8 cellular contexts compared by ENCODE assay signal in the genomic region with DNA sequence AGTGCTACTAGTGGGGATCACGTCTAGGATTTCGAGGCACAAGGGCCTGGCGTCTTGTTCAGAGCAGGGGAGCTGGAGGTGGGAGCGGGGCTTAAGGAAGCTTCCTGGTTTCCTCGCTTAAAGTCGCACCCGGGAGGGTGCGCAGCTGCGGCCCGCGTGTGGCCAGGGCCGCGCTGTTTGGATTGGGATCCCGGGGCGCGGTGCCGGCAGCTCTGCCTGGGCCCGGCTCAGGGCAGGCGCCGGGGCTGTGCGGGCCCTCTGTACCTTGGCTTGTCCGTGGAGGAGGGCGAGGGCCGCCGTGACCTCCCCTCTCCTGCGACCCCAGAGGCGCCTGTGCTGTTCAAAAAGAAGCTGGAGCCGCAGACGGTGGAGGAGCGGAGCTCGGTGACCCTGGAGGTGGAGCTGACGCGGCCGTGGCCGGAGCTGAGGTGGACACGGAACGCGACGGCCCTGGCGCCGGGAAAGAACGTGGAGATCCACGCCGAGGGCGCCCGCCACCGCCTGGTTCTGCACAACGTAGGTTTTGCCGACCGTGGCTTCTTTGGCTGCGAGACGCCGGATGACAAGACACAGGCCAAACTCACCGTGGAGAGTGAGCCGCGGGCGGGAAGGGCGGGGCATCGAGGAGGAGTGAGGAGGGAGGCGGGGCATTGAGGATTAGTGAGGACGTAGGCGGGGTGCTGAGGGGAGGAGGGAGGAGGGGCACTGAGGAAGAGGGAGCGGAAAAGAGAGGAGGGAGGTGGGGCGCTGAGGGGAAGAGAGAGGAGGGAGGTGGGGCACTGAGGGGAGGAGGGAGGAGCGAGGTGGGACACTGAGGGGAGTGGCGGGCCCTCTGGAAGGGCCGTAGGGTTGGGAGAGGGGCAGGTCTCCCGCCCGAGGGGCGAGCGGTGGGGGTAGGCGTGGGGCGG.
A peak's percentile ranks its signal among the peaks of the same experiment; 100 is the strongest.
DNase-seq lines count a peak whose midpoint lies in the region; ATAC-seq and TF ChIP-seq lines count a peak whose summit lies in the region.

No MANE protein-coding gene starts in this region.

- H3K27me3 ChIP-seq in DOHH2 (ENCODE audit: control insufficient read depth, low read length) = peaks cover 6% of the 10 kb centered on the region

- no peaks in the 10 kb centered on the region for H3K36me3 ChIP-seq in DOHH2 (ENCODE audit: control insufficient read depth, low read length)

- peak overlapping the region; percentile 74 for H3K4me2 ChIP-seq in DOHH2 (ENCODE audit: low read length)

- TF ChIP-seq CTCF in DOHH2 (IDR thresholded peaks at IDR 0.05; ENCODE audit: low read depth, low read length, poor library complexity, severe bottlenecking) = no peak

- H4K20me1 ChIP-seq in DOHH2 (ENCODE audit: control insufficient read depth, insufficient read depth, low read depth, low read length) = no peaks in the 10 kb centered on the region

- H3K9me2 ChIP-seq in DOHH2 (replicated peaks; ENCODE audit: control insufficient read depth, low read length) = no peaks in the 10 kb centered on the region

- H3K79me2 ChIP-seq in DOHH2 (ENCODE audit: control insufficient read depth, low read length) = no peaks in the 10 kb centered on the region

- no peak overlapping the region for H3K27ac ChIP-seq in DOHH2 (ENCODE audit: low read depth, low read length)
- no peak overlapping the region for H3K27ac ChIP-seq in epithelial cell of prostate

- DNase-seq in NCI-H526 treated with DMSO at 0.1 percent for 48 hours (lab: John Stamatoyannopoulos, UW) = peak; percentile 16
- peak; percentile 92 for DNase-seq in activated T-cell treated with anti-CD3 and anti-CD28 coated beads for 4 hours
- DNase-seq in epithelial cell of prostate (ENCODE audit: low read depth, low spot score) = peak; percentile 20
- peak; percentile 64 for DNase-seq in midbrain (lab: John Stamatoyannopoulos, UW)
- DNase-seq in stimulated activated CD8-positive, alpha-beta memory T cell treated with anti-CD3 and anti-CD28 coated beads, Interleukin-12 subunit alpha, Interleukin-12 subunit beta, amount 100 ng/mL, for 24 hours (ENCODE audit: extremely low read depth) = peak; percentile 78

- H3K4me1 ChIP-seq in DOHH2 (ENCODE audit: control insufficient read depth, low read length) = peaks cover 9% of the 10 kb centered on the region

- no peaks in the 10 kb centered on the region for H3F3A ChIP-seq in DOHH2 (ENCODE audit: control insufficient read depth, insufficient read depth)

- H3K9me3 ChIP-seq in DOHH2 (ENCODE audit: control insufficient read depth, insufficient read depth, low read length) = no peaks in the 10 kb centered on the region

- ATAC-seq in HG02884 (IDR thresholded peaks at IDR 0.05; ENCODE audit: unreplicated experiment) = peak; percentile 79
- ATAC-seq in GM18868 (IDR thresholded peaks at IDR 0.05; ENCODE audit: unreplicated experiment) = no peak

- H3K4me3 ChIP-seq in DOHH2 (ENCODE audit: low read length) = peak overlapping the region; percentile 66

Comparison
In these comparisons a context has a peak if more than half of its experiments do, and no peak if none do; other contexts are left out.
1. DNase-seq: peak in every context shown above with its lines; median percentile 92 in activated T-cell treated with anti-CD3 and anti-CD28 coated beads for 4 hours; 78 in stimulated activated CD8-positive, alpha-beta memory T cell treated with anti-CD3 and anti-CD28 coated beads, Interleukin-12 subunit alpha, Interleukin-12 subunit beta, amount 100 ng/mL, for 24 hours; 64 in midbrain; 20 in epithelial cell of prostate; 16 in NCI-H526 treated with DMSO at 0.1 percent for 48 hours.